8 cellular contexts compared by ENCODE assay signal in the genomic region with DNA sequence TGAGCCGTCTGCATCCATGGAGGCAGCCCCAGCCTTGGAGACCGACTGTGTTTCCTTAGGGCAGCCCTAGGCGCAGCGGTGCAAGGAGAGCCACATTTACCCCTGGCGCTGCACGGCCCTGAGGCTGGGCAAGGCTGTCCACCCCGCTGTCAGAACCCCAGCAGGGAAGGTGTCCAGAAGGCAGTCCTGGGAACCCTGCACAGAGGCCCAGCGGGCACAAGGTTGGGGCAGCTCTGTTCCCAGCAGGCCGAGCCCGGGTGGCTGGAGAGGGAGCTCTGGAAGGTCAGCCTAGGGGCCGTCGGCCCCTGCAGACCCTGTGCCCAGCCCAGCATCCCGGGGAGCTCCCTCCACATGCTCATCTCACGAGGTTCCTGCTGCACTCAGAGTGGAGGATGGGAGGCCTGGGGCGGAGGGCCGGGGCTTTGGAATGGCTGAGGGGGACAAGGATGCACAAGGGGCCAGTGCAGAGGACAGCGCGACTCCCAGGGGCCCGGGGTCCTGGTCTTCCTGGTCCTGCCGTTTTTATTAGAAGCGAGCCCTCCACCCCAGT. TPM values are rescaled to one million over a fixed set of nuclear protein-coding genes. Genes with fewer than 3 reads are reported as not detected.
DNase-seq lines count a peak whose midpoint lies in the region; ATAC-seq, FAIRE-seq and TF ChIP-seq lines count a peak whose summit lies in the region.

No MANE protein-coding gene starts in this region.

- no peaks in the 10 kb centered on the region for H3F3A ChIP-seq in MM.1S (ENCODE audit: insufficient read depth, low read length)

- H2BK120ac ChIP-seq in H1 (replicated peaks; ENCODE audit: low read depth, low read length), result no peak overlapping the region

- H3K9me3 ChIP-seq in AG04450 (ENCODE audit: control insufficient read depth, insufficient read depth, low read length), result no peaks in the 10 kb centered on the region; the same call in 1 of the 2 replicates
- H3K9me3 ChIP-seq in Karpas-422 (ENCODE audit: low read length), result no peaks in the 10 kb centered on the region
- no peaks in the 10 kb centered on the region for H3K9me3 ChIP-seq in H1 (ENCODE audit: insufficient read depth in 2 of 2, low read depth in 1 of 2, low read length in 1 of 2)
- no peaks in the 10 kb centered on the region for H3K9me3 ChIP-seq in naive thymus-derived CD4-positive, alpha-beta T cell (ENCODE audit: control insufficient read depth in 2 of 3, low read length in 3 of 3)
- no peaks in the 10 kb centered on the region for H3K9me3 ChIP-seq in MM.1S (replicated peaks; ENCODE audit: insufficient read depth, low read length)

- TF ChIP-seq CTCF in AG04450 (IDR thresholded peaks at IDR 0.05; ENCODE audit: low read depth, low read length) (no peak), H1 (IDR thresholded peaks at IDR 0.05; ENCODE audit: control extremely low read depth in 1 of 3, insufficient read depth in 1 of 3, low read depth in 1 of 3, low read length in 3 of 3) (no peak), MM.1S (IDR thresholded peaks at IDR 0.05; ENCODE audit: low read length) (no peak)

- H3K4ac ChIP-seq in H1 (replicated peaks; ENCODE audit: insufficient read length, low read depth, low read length), result no peak overlapping the region

- H3K4me3 ChIP-seq in AG04450 (ENCODE audit: low read depth, low read length) (peak overlapping the region; percentile 52), Karpas-422 (ENCODE audit: low read length) (no peak overlapping the region), H1 (ENCODE audit: extremely low read depth in 1 of 4, insufficient read depth in 2 of 4, low read depth in 3 of 4, low read length in 4 of 4) (peak overlapping the region in 1 of 4 experiments; percentile 38; a peak in 1 of 8 replicates), MM.1S (ENCODE audit: low read length) (no peak overlapping the region)
- no peak overlapping the region for H3K4me3 ChIP-seq in naive thymus-derived CD4-positive, alpha-beta T cell (ENCODE audit: low read length)

- POLR2A ChIA-PET in AG04450 (lab: Yijun Ruan, JAX) (no interaction called here), H1 (lab: Charles Lee; ENCODE audit: partially characterized antibody) (interaction anchor here (1.5 to 3.4 kb wide), 2 partner anchors 13 to 38 kb away, joined by 3 to 9 read pairs; no protein-coding TSS in a partner anchor)
- POLR2A ChIA-PET in naive thymus-derived CD4-positive, alpha-beta T cell (lab: Charles Lee), result no interaction called here

- H3K27ac ChIP-seq in AG04450 (ENCODE audit: low read depth, low read length) (no peak overlapping the region), Karpas-422 (ENCODE audit: low read length) (no peak overlapping the region), H1 (ENCODE audit: low read depth, low read length) (no peak overlapping the region), MM.1S (ENCODE audit: low read length) (no peak overlapping the region)
- H3K27ac ChIP-seq in naive thymus-derived CD4-positive, alpha-beta T cell (ENCODE audit: low read depth, low read length), result no peak overlapping the region

- H4K8ac ChIP-seq in H1 (ENCODE audit: extremely low read depth, insufficient read depth, low read length), result no peak overlapping the region; the same call in 1 of the 2 replicates

- H2BK12ac ChIP-seq in H1 (ENCODE audit: low read depth, low read length), result no peak overlapping the region

- no peak overlapping the region for H2BK5ac ChIP-seq in H1 (ENCODE audit: low read depth, low read length)

- H3K18ac ChIP-seq in H1 (ENCODE audit: extremely low read depth, low read length), result no peak overlapping the region

- no peak overlapping the region for H2BK15ac ChIP-seq in H1 (ENCODE audit: low read length)

- H3K23me2 ChIP-seq in H1 (ENCODE audit: low read depth, low read length), result peaks cover 2% of the 10 kb centered on the region; the same call in 1 of the 2 replicates

- FAIRE-seq in H1 (lab: Jason Lieb, UNC), result no peak

- no peak for TF ChIP-seq POLR2A in H1 (IDR thresholded peaks at IDR 0.05; ENCODE audit: control extremely low read depth in 1 of 2, low read depth in 2 of 2, low read length in 2 of 2)

- H3K36me3 ChIP-seq in Karpas-422 (ENCODE audit: insufficient read depth, low read length), result no peaks in the 10 kb centered on the region
- H3K36me3 ChIP-seq in H1 (ENCODE audit: control insufficient read depth in 2 of 4, insufficient read depth in 4 of 4, low read length in 3 of 4), result no peaks in the 10 kb centered on the region
- no peaks in the 10 kb centered on the region for H3K36me3 ChIP-seq in naive thymus-derived CD4-positive, alpha-beta T cell (ENCODE audit: control insufficient read depth in 2 of 3, insufficient read depth in 3 of 3, low read length in 3 of 3)
- H3K36me3 ChIP-seq in MM.1S (replicated peaks; ENCODE audit: insufficient read depth, low read length), result no peaks in the 10 kb centered on the region

- no peak overlapping the region for H3K23ac ChIP-seq in H1 (ENCODE audit: insufficient read length)

- H3K79me2 ChIP-seq in Karpas-422 (ENCODE audit: low read length) (no peaks in the 10 kb centered on the region), H1 (ENCODE audit: control insufficient read depth in 1 of 2, insufficient read depth in 2 of 2, low read length in 2 of 2) (no peaks in the 10 kb centered on the region), MM.1S (ENCODE audit: low read length) (no peaks in the 10 kb centered on the region)

- no peaks in the 10 kb centered on the region for H3K36me3 Mint-ChIP-seq in naive thymus-derived CD4-positive, alpha-beta T cell

- CTCF ChIA-PET in AG04450 (lab: Charles Lee) (interaction anchor here (1.4 to 2.8 kb wide), 4 partner anchors 34 to 80 kb away, joined by 8 to 10 read pairs (median 8); no protein-coding TSS in a partner anchor), H1 (lab: Charles Lee; ENCODE audit: partially characterized antibody) (interaction anchor here (1.4 to 4.1 kb wide), 6 partner anchors 8 to 35 kb away, joined by 5 to 20 read pairs (median 9); no protein-coding TSS in a partner anchor)
- CTCF ChIA-PET in naive thymus-derived CD4-positive, alpha-beta T cell (lab: Charles Lee), result interaction anchor here (0.8 kb wide), 1 partner anchor 72 kb away, joined by 3 read pairs; no protein-coding TSS in a partner anchor

- H4K5ac ChIP-seq in H1 (ENCODE audit: insufficient read length, low read depth, low read length), result no peak overlapping the region

- H2AK5ac ChIP-seq in H1 (ENCODE audit: low read depth, low read length), result no peak overlapping the region

- H4K20me1 ChIP-seq in Karpas-422 (ENCODE audit: insufficient read depth, low read depth, low read length) (no peaks in the 10 kb centered on the region), H1 (replicated peaks in 1 of 2; ENCODE audit: control insufficient read depth in 1 of 2, insufficient read depth in 2 of 2, low read length in 2 of 2) (peaks cover 2 to 3% of the 10 kb centered on the region in 2 experiments), MM.1S (ENCODE audit: insufficient read depth, low read length) (no peaks in the 10 kb centered on the region)

- no peak for ATAC-seq in naive thymus-derived CD4-positive, alpha-beta T cell
- ATAC-seq in HG02610 (IDR thresholded peaks at IDR 0.05; ENCODE audit: unreplicated experiment), result no peak

- H3K27ac Mint-ChIP-seq in naive thymus-derived CD4-positive, alpha-beta T cell, result peak overlapping the region in 1 of 9 donors; percentile 43

- no peak overlapping the region for H3K4me2 ChIP-seq in Karpas-422 (ENCODE audit: low read depth, low read length, poor library complexity, severe bottlenecking)
- peak overlapping the region in 1 of 2 experiments; percentile 62; a peak in 3 of 4 replicates for H3K4me2 ChIP-seq in H1 (ENCODE audit: insufficient read depth in 1 of 2, low read depth in 2 of 2, low read length in 2 of 2)
- H3K4me2 ChIP-seq in MM.1S (ENCODE audit: low read depth, low read length), result no peak overlapping the region

- 0 out of 2 replicates have a peak overlapping the region, but pooled peaks have one; percentile 43 for H3K9ac ChIP-seq in Karpas-422 (ENCODE audit: low read length)
- no peak overlapping the region for H3K9ac ChIP-seq in H1 (replicated peaks in 1 of 4; ENCODE audit: extremely low read depth in 1 of 4, low read depth in 3 of 4, low read length in 3 of 4)
- H3K9ac ChIP-seq in MM.1S (ENCODE audit: low read length), result no peak overlapping the region

- H3K4me3 Mint-ChIP-seq in naive thymus-derived CD4-positive, alpha-beta T cell, result peak overlapping the region; percentile 11 to 73 (median 38)

- H3K56ac ChIP-seq in H1 (replicated peaks; ENCODE audit: insufficient read length, low read depth, low read length), result no peak overlapping the region

- DNase-seq in AG04450 (ENCODE audit: low read depth, low spot score) (no peak), Karpas-422 (no peak), H1 (ENCODE audit: low read depth in 1 of 2, low spot score in 2 of 2) (peak in 1 of 2 experiments; percentile 48), NCI-H226 (no peak), MM.1S (no peak), HCEC 1CT (no peak)
- no peak for DNase-seq in naive thymus-derived CD4-positive, alpha-beta T cell

- no peak overlapping the region for H2BK20ac ChIP-seq in H1 (ENCODE audit: low read length)

- H3K27me3 ChIP-seq in AG04450 (ENCODE audit: control insufficient read depth, insufficient read depth, low read length), result peaks cover 3% of the 10 kb centered on the region
- H3K27me3 ChIP-seq in Karpas-422 (ENCODE audit: low read length), result no peaks in the 10 kb centered on the region
- H3K27me3 ChIP-seq in H1 (replicated peaks in 1 of 4; ENCODE audit: control insufficient read depth in 3 of 4, extremely low read depth in 1 of 4, insufficient read depth in 3 of 4, low read length in 3 of 4), result peaks cover 24 to 42% (median 36%) of the 10 kb centered on the region in 4 experiments
- peaks cover 0 to 3% of the 10 kb centered on the region in 2 donors for H3K27me3 ChIP-seq in naive thymus-derived CD4-positive, alpha-beta T cell (ENCODE audit: control insufficient read depth in 2 of 2, insufficient read depth in 2 of 2, low read length in 2 of 2)
- peaks cover 84% of the 10 kb centered on the region for H3K27me3 ChIP-seq in MM.1S (replicated peaks; ENCODE audit: insufficient read depth, low read length)

- peaks cover 5 to 18% (median 7%) of the 10 kb centered on the region in 7 donors for H3K4me1 Mint-ChIP-seq in naive thymus-derived CD4-positive, alpha-beta T cell

- TF ChIP-seq EP300 in H1 (IDR thresholded peaks at IDR 0.05; ENCODE audit: borderline replicate concordance in 1 of 2, low read depth in 2 of 2, low read length in 2 of 2), result no peak

- H3K4me1 ChIP-seq in Karpas-422 (ENCODE audit: low read length) (peaks cover 8% of the 10 kb centered on the region), H1 (replicated peaks in 1 of 4; ENCODE audit: control insufficient read depth in 3 of 4, insufficient read depth in 4 of 4, low read length in 3 of 4) (peaks cover 0 to 5% (median 2%) of the 10 kb centered on the region in 4 experiments; a peak in 4 of 7 replicates), MM.1S (ENCODE audit: low read length) (no peaks in the 10 kb centered on the region)
- peaks cover 0 to 8% of the 10 kb centered on the region in 2 donors for H3K4me1 ChIP-seq in naive thymus-derived CD4-positive, alpha-beta T cell (ENCODE audit: control insufficient read depth in 2 of 2, insufficient read depth in 2 of 2, low read length in 2 of 2)

- H3K27me3 Mint-ChIP-seq in naive thymus-derived CD4-positive, alpha-beta T cell, result peaks cover 16 to 47% (median 35%) of the 10 kb centered on the region in 5 donors

- 77% methylated on average over 21 of the region's 21 CpGs; no CpG with 5 or more reads in 1 of the 2 experiments for whole genome bisulfite sequencing in H1 (ENCODE audit: extremely low coverage in 1 of 2, insufficient coverage in 1 of 2, insufficient read length in 1 of 2, insufficient replicate concordance in 2 of 2, low coverage in 1 of 2, low lambda C conversion rate in 2 of 2, missing lambda C conversion rate in 1 of 2), 2 experiments

- no peak overlapping the region for H2AFZ ChIP-seq in Karpas-422 (ENCODE audit: low read length)
- no peak overlapping the region for H2AFZ ChIP-seq in H1 (ENCODE audit: low read length)
- no peak overlapping the region for H2AFZ ChIP-seq in MM.1S (ENCODE audit: low read length)

- H3K14ac ChIP-seq in H1 (ENCODE audit: insufficient read length), result no peak overlapping the region

- no peak for TF ChIP-seq RAD21 in H1 (IDR thresholded peaks at IDR 0.05 in 1 of 2, conservative IDR thresholded peaks at IDR 0.05 in 1 of 2; ENCODE audit: low read depth in 2 of 2, low read length in 2 of 2)

- H3K9me2 ChIP-seq in Karpas-422 (replicated peaks; ENCODE audit: insufficient read depth, low read length) (no peaks in the 10 kb centered on the region), MM.1S (replicated peaks; ENCODE audit: insufficient read depth, low read length) (no peaks in the 10 kb centered on the region)

- intact Hi-C loops in naive thymus-derived CD4-positive, alpha-beta T cell (cut with micrococcal nuclease), result loop anchor here in 1 of 2 donors (1.0 kb wide), 1 partner anchor 73 kb away; no protein-coding TSS in a partner anchor

- H3K9me3 Mint-ChIP-seq in naive thymus-derived CD4-positive, alpha-beta T cell, result peaks cover 0 to 4% (median 0%) of the 10 kb centered on the region in 11 donors

- no peaks in the 10 kb centered on the region for H3K79me1 ChIP-seq in H1 (ENCODE audit: low read depth, low read length)

- no peak overlapping the region for H4K91ac ChIP-seq in H1 (replicated peaks; ENCODE audit: insufficient read length, low read length)

RNA-seq across cellular contexts. Expression of gene SAMD11, which starts 19.9 kb away (rescaled TPM):
- polyA plus RNA-seq in AG04450 (2011; rRNA removed) (1.6 and 2.1 TPM in 2 replicates), H1 (2011; rRNA removed) (0.18 and 0.66 TPM in 2 replicates)
- polyA minus RNA-seq in AG04450 (2011; rRNA and poly(A)+ RNA removed), result 1.3 and 1.5 TPM in 2 replicates
- not detected in 2 replicates for total RNA-seq in Karpas-422 (2014; rRNA removed; shearing (Covaris generic); ENCODE audit: low replicate concordance)
- 0.25 and 0.30 TPM in 2 replicates for total RNA-seq in H1 (2021; fragmentation: NEBNext Ultra II Directional; extraction: Animal tissue kit (Norgen Biotek cat#: 25700))
- polyA plus RNA-seq in H1 (2011; cell fraction: cytosol; rRNA removed), result 0.74 TPM
- 2.3 TPM for polyA plus RNA-seq in H1 (2011; cell fraction: nucleus; rRNA removed)
- 0.13 to 0.43 TPM (median 0.25 TPM) in 3 of 4 replicates, not detected in the other for polyA plus RNA-seq in H1 (2012, experiment 1 of 2)
- 1.7 TPM for polyA plus RNA-seq in H1 (2012, experiment 2 of 2)
- 0.06 TPM for polyA plus RNA-seq in H1 (2013, experiment 1 of 2)
- polyA plus RNA-seq in H1 (2013, experiment 2 of 2), result 0.06 TPM
- polyA minus RNA-seq in H1 (2011; rRNA and poly(A)+ RNA removed), result 0.10 TPM in 1 of 2 replicates, not detected in the other
- 11.0 TPM for polyA minus RNA-seq in H1 (2011; cell fraction: cytosol; rRNA and poly(A)+ RNA removed)
- 1.3 TPM for polyA minus RNA-seq in H1 (2011; cell fraction: nucleus; rRNA and poly(A)+ RNA removed)
- not detected for total RNA-seq in naive thymus-derived CD4-positive, alpha-beta T cell
- under 1 TPM; 0.10 to 0.24 TPM for polyA plus RNA-seq in naive thymus-derived CD4-positive, alpha-beta T cell

RNA-seq across cellular contexts. Expression of gene NOC2L, which starts 55.3 kb away (rescaled TPM):
- polyA plus RNA-seq in AG04450 (2011; rRNA removed), result 36.1 and 41.7 TPM in 2 replicates
- polyA minus RNA-seq in AG04450 (2011; rRNA and poly(A)+ RNA removed), result 42.0 and 54.6 TPM in 2 replicates
- 32.5 and 63.5 TPM in 2 replicates for total RNA-seq in Karpas-422 (2014; rRNA removed; shearing (Covaris generic); ENCODE audit: low replicate concordance)
- total RNA-seq in H1 (2021; fragmentation: NEBNext Ultra II Directional; extraction: Animal tissue kit (Norgen Biotek cat#: 25700)), result 130 TPM in 2 replicates
- 74.7 and 115 TPM in 2 replicates for polyA plus RNA-seq in H1 (2011; rRNA removed)
- 102 TPM for polyA plus RNA-seq in H1 (2011; cell fraction: cytosol; rRNA removed)
- polyA plus RNA-seq in H1 (2011; cell fraction: nucleus; rRNA removed), result 134 TPM
- 82.3 to 121 TPM (median 117 TPM) in 4 replicates for polyA plus RNA-seq in H1 (2012, experiment 1 of 2)
- 111 TPM for polyA plus RNA-seq in H1 (2012, experiment 2 of 2)
- 70.9 TPM for polyA plus RNA-seq in H1 (2013, experiment 1 of 2)
- polyA plus RNA-seq in H1 (2013, experiment 2 of 2), result 66.0 TPM
- 83.7 and 85.6 TPM in 2 replicates for polyA minus RNA-seq in H1 (2011; rRNA and poly(A)+ RNA removed)
- 73.3 TPM for polyA minus RNA-seq in H1 (2011; cell fraction: cytosol; rRNA and poly(A)+ RNA removed)
- polyA minus RNA-seq in H1 (2011; cell fraction: nucleus; rRNA and poly(A)+ RNA removed), result 46.5 TPM
- total RNA-seq in naive thymus-derived CD4-positive, alpha-beta T cell, result 10 to 100 TPM; 46.6 to 88.3 (median 67.9) TPM
- polyA plus RNA-seq in naive thymus-derived CD4-positive, alpha-beta T cell, result 10 to 100 TPM; 62.7 to 82.5 TPM

RNA-seq across cellular contexts. Expression of gene KLHL17, which starts 56.6 kb away (rescaled TPM):
- 5.5 and 9.7 TPM in 2 replicates for polyA plus RNA-seq in AG04450 (2011; rRNA removed)
- 1.7 and 3.5 TPM in 2 replicates for polyA minus RNA-seq in AG04450 (2011; rRNA and poly(A)+ RNA removed)
- total RNA-seq in Karpas-422 (2014; rRNA removed; shearing (Covaris generic); ENCODE audit: low replicate concordance), result 13.9 and 21.2 TPM in 2 replicates
- 30.1 and 32.6 TPM in 2 replicates for total RNA-seq in H1 (2021; fragmentation: NEBNext Ultra II Directional; extraction: Animal tissue kit (Norgen Biotek cat#: 25700))
- polyA plus RNA-seq in H1 (2011; rRNA removed), result 36.1 and 62.3 TPM in 2 replicates
- polyA plus RNA-seq in H1 (2011; cell fraction: cytosol; rRNA removed), result 40.0 TPM
- polyA plus RNA-seq in H1 (2011; cell fraction: nucleus; rRNA removed), result 508 TPM
- polyA plus RNA-seq in H1 (2012, experiment 1 of 2), result 23.1 to 39.3 TPM (median 34.1 TPM) in 4 replicates
- 21.6 TPM for polyA plus RNA-seq in H1 (2012, experiment 2 of 2)
- polyA plus RNA-seq in H1 (2013, experiment 1 of 2), result 30.7 TPM
- 26.7 TPM for polyA plus RNA-seq in H1 (2013, experiment 2 of 2)
- polyA minus RNA-seq in H1 (2011; rRNA and poly(A)+ RNA removed), result 5.8 and 7.8 TPM in 2 replicates
- polyA minus RNA-seq in H1 (2011; cell fraction: cytosol; rRNA and poly(A)+ RNA removed), result 14.6 TPM
- polyA minus RNA-seq in H1 (2011; cell fraction: nucleus; rRNA and poly(A)+ RNA removed), result 47.3 TPM
- 10 to 100 TPM; 14.2 to 34.2 (median 32.0) TPM for total RNA-seq in naive thymus-derived CD4-positive, alpha-beta T cell
- 1 to 10 TPM in 1 of 2 donors, under 1 TPM in 1; 0.58 to 2.6 TPM for polyA plus RNA-seq in naive thymus-derived CD4-positive, alpha-beta T cell
